ENCODE assay signal across 21 cellular contexts in the genomic region with DNA sequence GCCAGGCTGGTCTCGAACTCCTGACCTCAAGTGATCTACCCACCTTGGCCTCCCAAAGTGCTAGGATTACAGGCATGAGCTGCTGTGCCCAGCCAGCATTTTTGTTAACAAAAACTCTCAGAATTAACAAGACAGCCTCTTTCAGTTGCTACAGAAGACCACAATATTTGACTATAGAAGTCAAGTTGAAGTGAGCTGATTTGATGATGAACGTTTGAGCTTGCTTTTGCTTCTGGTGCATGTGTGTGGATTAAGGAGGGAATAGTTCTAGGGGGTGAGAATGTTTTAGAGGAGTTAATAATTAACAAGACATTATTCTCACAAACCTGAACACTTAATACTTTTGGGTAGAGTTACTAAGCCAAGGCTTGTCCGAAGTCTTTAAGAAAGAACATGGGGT.
"Had no signal": no experiment of that assay in that cellular context is flagged by ENCODE, and none has a peak within 500 bp of the region (broad histone marks: within the 10 kb centered on the region; RNA-seq: fewer than 3 reads in every experiment).

No MANE protein-coding gene starts in this region.

- H3K36me3 Mint-ChIP-seq: activated naive CD8-positive, alpha-beta T cell treated with anti-CD3 and anti-CD28 coated beads, Interleukin-2, amount 10 ng/mL, durations not matched to agents 7 days and 5 days; immature natural killer cell; naive B cell had no signal

- H3K27me3 ChIP-seq: pancreas, right atrium auricular region, spleen had no signal

- H3K36me3 ChIP-seq: heart left ventricle, pancreas, right atrium auricular region, spleen, thoracic aorta had no signal

- DNase-seq: activated CD4-positive, alpha-beta T cell treated with anti-CD3 and anti-CD28 coated beads for 4 hours; activated CD4-positive, alpha-beta T cell treated with anti-CD3 and anti-CD28 coated beads, Interleukin-2, amount 50 U/mL, for 48 hours; activated CD8-positive, alpha-beta memory T cell treated with anti-CD3 and anti-CD28 coated beads for 24 hours; activated effector memory CD4-positive, alpha-beta T cell treated with anti-CD3 and anti-CD28 coated beads, Interleukin-2, amount 50 U/mL, for 16 hours; activated naive CD4-positive, alpha-beta T cell treated with anti-CD3 and anti-CD28 coated beads for 36 hours; activated naive CD8-positive, alpha-beta T cell treated with anti-CD3 and anti-CD28 coated beads, Interleukin-2, amount 10 ng/mL, durations not matched to agents 7 days and 5 days; caudate nucleus; cortex of kidney; effector memory CD8-positive, alpha-beta T cell; hypothalamus; immature natural killer cell; naive B cell; pancreas; spleen; stimulated activated naive CD4-positive, alpha-beta T cell treated with Interleukin-2 at 50 U/mL for 16 hours; trophoblast cell had no signal

- H3K4me3 ChIP-seq: heart left ventricle, pancreas, psoas muscle, right atrium auricular region, spleen, thoracic aorta had no signal

- H3K4me3 Mint-ChIP-seq: activated naive CD4-positive, alpha-beta T cell treated with anti-CD3 and anti-CD28 coated beads for 36 hours; activated naive CD8-positive, alpha-beta T cell treated with anti-CD3 and anti-CD28 coated beads, Interleukin-2, amount 10 ng/mL, durations not matched to agents 7 days and 5 days; activated T-helper 1 cell treated with anti-CD3 and anti-CD28 coated beads, Interleukin-12 subunit alpha, Interleukin-12 subunit beta, Interleukin-2, Interleukin-4 antibody, amounts not matched to agents 30 ng/mL and 10 ng/mL and 1 ng/mL, durations not matched to agents 14 hours and 24 hours and 36 hours; effector memory CD8-positive, alpha-beta T cell; immature natural killer cell; naive B cell had no signal

- H3K4me1 ChIP-seq: psoas muscle, right atrium auricular region, spleen had no signal

- ATAC-seq: effector memory CD8-positive, alpha-beta T cell had no signal

- H3K27me3 Mint-ChIP-seq: activated naive CD8-positive, alpha-beta T cell treated with anti-CD3 and anti-CD28 coated beads, Interleukin-2, amount 10 ng/mL, durations not matched to agents 7 days and 5 days had no signal

- H3K27ac ChIP-seq: psoas muscle, spleen, thoracic aorta had no signal

- H3K9me3 ChIP-seq: heart left ventricle, pancreas, psoas muscle, right atrium auricular region, spleen, thoracic aorta had no signal

- H3K4me1 Mint-ChIP-seq: activated naive CD8-positive, alpha-beta T cell treated with anti-CD3 and anti-CD28 coated beads, Interleukin-2, amount 10 ng/mL, durations not matched to agents 7 days and 5 days; immature natural killer cell; naive B cell had no signal

- H3K27ac Mint-ChIP-seq: activated naive CD4-positive, alpha-beta T cell treated with anti-CD3 and anti-CD28 coated beads for 36 hours; activated naive CD8-positive, alpha-beta T cell treated with anti-CD3 and anti-CD28 coated beads, Interleukin-2, amount 10 ng/mL, durations not matched to agents 7 days and 5 days; activated T-helper 1 cell treated with anti-CD3 and anti-CD28 coated beads, Interleukin-12 subunit alpha, Interleukin-12 subunit beta, Interleukin-2, Interleukin-4 antibody, amounts not matched to agents 30 ng/mL and 10 ng/mL and 1 ng/mL, durations not matched to agents 14 hours and 24 hours and 36 hours; effector memory CD8-positive, alpha-beta T cell; immature natural killer cell; naive B cell had no signal

- H3K9me3 Mint-ChIP-seq: activated naive CD4-positive, alpha-beta T cell treated with anti-CD3 and anti-CD28 coated beads for 36 hours; activated naive CD8-positive, alpha-beta T cell treated with anti-CD3 and anti-CD28 coated beads, Interleukin-2, amount 10 ng/mL, durations not matched to agents 7 days and 5 days; activated T-helper 1 cell treated with anti-CD3 and anti-CD28 coated beads, Interleukin-12 subunit alpha, Interleukin-12 subunit beta, Interleukin-2, Interleukin-4 antibody, amounts not matched to agents 30 ng/mL and 10 ng/mL and 1 ng/mL, durations not matched to agents 14 hours and 24 hours and 36 hours; effector memory CD8-positive, alpha-beta T cell had no signal
